ENCODE assay signal across 29 cellular contexts in genomic region chr12:62278022-62278421, GRCh38.
"Had no signal": no experiment of that assay in that cellular context is flagged by ENCODE, and none has a peak within 500 bp of the region (broad histone marks: within the 10 kb centered on the region; RNA-seq: fewer than 3 reads in every experiment).

No MANE protein-coding gene starts in this region.

- H3K9me3 ChIP-seq: colonic mucosa, esophagus muscularis mucosa, esophagus squamous epithelium, gastrocnemius medialis, gastroesophageal sphincter, heart left ventricle, heart right ventricle had no signal

- DNase-seq: colonic mucosa; cortex of kidney; dermis blood vessel endothelial cell; dorsolateral prefrontal cortex; effector CD4-positive, alpha-beta T cell; effector CD8-positive, alpha-beta T cell; effector memory CD4-positive, alpha-beta T cell; effector memory CD8-positive, alpha-beta T cell; endodermal cell; esophagus squamous epithelium; foreskin fibroblast; foreskin keratinocyte; foreskin melanocyte; gastrocnemius medialis; glutamatergic neuron; head of caudate nucleus; heart left ventricle; heart right ventricle had no signal

- ATAC-seq: effector memory CD8-positive, alpha-beta T cell; esophagus mucosa; foreskin keratinocyte; gastrocnemius medialis; gastroesophageal sphincter; heart left ventricle; heart right ventricle had no signal

- H3K27ac Mint-ChIP-seq: dendritic cell treated with granulocyte-macrophage colony-stimulating factor and Interleukin-4, amounts not matched to agents 40 ng/mL and 50 ng/mL, for 4 days; effector memory CD8-positive, alpha-beta T cell; endodermal cell had no signal

- H3K4me3 ChIP-seq: colonic mucosa, coronary artery, dorsolateral prefrontal cortex, esophagus muscularis mucosa, esophagus squamous epithelium, gastrocnemius medialis, gastroesophageal sphincter, heart left ventricle, heart right ventricle, hepatocyte had no signal

- H3K27ac ChIP-seq: colonic mucosa, coronary artery, dorsolateral prefrontal cortex, epithelial cell of prostate, esophagus muscularis mucosa, esophagus squamous epithelium, foreskin keratinocyte, gastrocnemius medialis, gastroesophageal sphincter, heart left ventricle, heart right ventricle, hepatocyte had no signal

- H3K36me3 ChIP-seq: colonic mucosa, esophagus muscularis mucosa, esophagus squamous epithelium, gastrocnemius medialis, gastroesophageal sphincter had no signal

- FAIRE-seq: colon, endometrium, endothelial cell of umbilical vein, frontal cortex had no signal

- H2AFZ ChIP-seq: hepatocyte had no signal

- H3K4me2 ChIP-seq: hepatocyte had no signal

- H3K4me1 ChIP-seq: colonic mucosa had no signal

- H3K9me3 Mint-ChIP-seq: dendritic cell treated with granulocyte-macrophage colony-stimulating factor and Interleukin-4, amounts not matched to agents 40 ng/mL and 50 ng/mL, for 4 days; effector memory CD8-positive, alpha-beta T cell; endodermal cell had no signal

- H3K4me3 Mint-ChIP-seq: dendritic cell treated with granulocyte-macrophage colony-stimulating factor and Interleukin-4, amounts not matched to agents 40 ng/mL and 50 ng/mL, for 4 days; endodermal cell had no signal

- H3K27me3 Mint-ChIP-seq: dendritic cell treated with granulocyte-macrophage colony-stimulating factor and Interleukin-4, amounts not matched to agents 40 ng/mL and 50 ng/mL, for 4 days; effector memory CD8-positive, alpha-beta T cell had no signal

- H3K4me1 Mint-ChIP-seq: endodermal cell had no signal

- H3K27me3 ChIP-seq: colonic mucosa, dorsolateral prefrontal cortex, esophagus muscularis mucosa, esophagus squamous epithelium, foreskin keratinocyte, gastrocnemius medialis, gastroesophageal sphincter, heart left ventricle, heart right ventricle, hepatocyte had no signal
